Comparison of ENCODE assay signal across 8 cellular contexts in the genomic region with DNA sequence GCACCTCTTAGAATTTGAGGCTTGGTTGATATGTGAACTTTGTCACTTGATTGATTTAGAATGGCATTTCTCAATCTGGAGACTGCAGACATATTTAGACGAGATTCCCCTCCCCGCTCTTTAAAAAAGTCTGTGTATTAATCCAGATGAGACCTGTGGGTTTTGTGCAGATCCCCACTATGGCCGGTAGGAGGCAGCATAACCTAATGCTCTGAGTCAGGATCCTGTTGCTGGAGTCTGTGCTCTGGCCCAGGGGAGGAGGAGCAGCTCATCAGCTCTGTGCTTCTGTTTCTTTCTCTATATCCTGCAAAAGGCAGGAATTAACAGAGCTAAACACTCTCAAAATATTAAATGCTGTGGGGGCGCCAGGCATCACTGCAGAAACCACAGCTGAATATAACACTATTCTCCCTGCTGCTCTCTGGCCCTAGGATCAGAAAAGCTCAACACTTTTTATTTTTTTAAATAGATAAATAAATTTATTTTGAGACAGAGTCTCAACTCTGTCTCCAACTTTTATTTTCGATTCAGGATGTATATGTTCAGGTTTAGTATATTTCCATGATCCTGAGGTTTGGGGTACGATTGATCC. TPM values are rescaled to one million over a fixed set of nuclear protein-coding genes. Genes with fewer than 3 reads are reported as not detected.
DNase-seq lines count a peak whose midpoint lies in the region; ATAC-seq and TF ChIP-seq lines count a peak whose summit lies in the region.

No MANE protein-coding gene starts in this region.

- H3K36me3 Mint-ChIP-seq in activated T-cell treated with anti-CD3 and anti-CD28 coated beads, Interleukin-2, amount 50 U/mL, for 72 hours (ENCODE audit: insufficient read depth in 2 of 2): no peaks in the 10 kb centered on the region

- H3K4me1 Mint-ChIP-seq in activated T-cell treated with anti-CD3 and anti-CD28 coated beads, Interleukin-2, amount 50 U/mL, for 72 hours (ENCODE audit: low read depth): no peaks in the 10 kb centered on the region

- no peaks in the 10 kb centered on the region for H3K4me1 ChIP-seq in Peyer's patch
- H3K4me1 ChIP-seq in neutrophil (ENCODE audit: control insufficient read depth in 1 of 2, insufficient read depth in 1 of 2, low read depth in 1 of 2, low read length in 1 of 2): no peaks in the 10 kb centered on the region

- H3K9me3 Mint-ChIP-seq in activated T-cell treated with anti-CD3 and anti-CD28 coated beads, Interleukin-2, amount 50 U/mL, for 72 hours: no peaks in the 10 kb centered on the region

- no peak overlapping the region for H3K4me3 Mint-ChIP-seq in activated T-cell treated with anti-CD3 and anti-CD28 coated beads, Interleukin-2, amount 50 U/mL, for 72 hours

- TF ChIP-seq POLR2A in Peyer's patch (IDR thresholded peaks at IDR 0.05): no peak

- H3K36me3 ChIP-seq in Peyer's patch: no peaks in the 10 kb centered on the region
- H3K36me3 ChIP-seq in neutrophil: no peaks in the 10 kb centered on the region

- ATAC-seq in GM21381 (IDR thresholded peaks at IDR 0.05; ENCODE audit: unreplicated experiment): peak; percentile 78
- peak; percentile 91 to 93 for ATAC-seq in activated T-cell treated with anti-CD3 and anti-CD28 coated beads, Interleukin-2, amount 50 U/mL, for 72 hours (replicated peaks in 1 of 2)

- TF ChIP-seq CTCF in Peyer's patch (IDR thresholded peaks at IDR 0.05): peak; percentile 31 to 96 (median 93)
- peak; percentile 98 for TF ChIP-seq CTCF in fibroblast of the aortic adventitia (IDR thresholded peaks at IDR 0.05; ENCODE audit: insufficient read depth, low read length)
- peak; percentile 73 for TF ChIP-seq CTCF in neutrophil (IDR thresholded peaks at IDR 0.05)

- no peaks in the 10 kb centered on the region for H3K27me3 ChIP-seq in Peyer's patch
- no peaks in the 10 kb centered on the region for H3K27me3 ChIP-seq in neutrophil

- H3K27ac Mint-ChIP-seq in activated T-cell treated with anti-CD3 and anti-CD28 coated beads, Interleukin-2, amount 50 U/mL, for 72 hours: no peak overlapping the region

- peak; percentile 80 for DNase-seq in Caki2 (ENCODE audit: low read depth)
- DNase-seq in Kasumi-1 (lab: John Stamatoyannopoulos, UW): peak; percentile 90 to 95
- DNase-seq in Peyer's patch: peak; percentile 33 to 84 (median 69)
- DNase-seq in activated T-cell treated with anti-CD3 and anti-CD28 coated beads, Interleukin-2, amount 50 U/mL, for 72 hours: peak; percentile 57 to 72
- DNase-seq in fibroblast of the aortic adventitia (ENCODE audit: low read depth): peak; percentile 85
- peak; percentile 81 for DNase-seq in ureter (ENCODE audit: low spot score)

- H3K27ac ChIP-seq in Peyer's patch (no peak overlapping the region), neutrophil (no peak overlapping the region)

- no peaks in the 10 kb centered on the region for H3K27me3 Mint-ChIP-seq in activated T-cell treated with anti-CD3 and anti-CD28 coated beads, Interleukin-2, amount 50 U/mL, for 72 hours (ENCODE audit: low read depth)

- in situ Hi-C loops in Caki2 (cut with HindIII; ENCODE audit: low pct_unique_long_range_greater_than_20kb, low sequenced_read_pairs): no loop called here

- H3K9me3 ChIP-seq in Peyer's patch (no peaks in the 10 kb centered on the region), neutrophil (no peaks in the 10 kb centered on the region)

- H3K4me3 ChIP-seq in Peyer's patch (no peak overlapping the region), fibroblast of the aortic adventitia (ENCODE audit: low read depth, low read length) (no peak overlapping the region), neutrophil (ENCODE audit: low read depth in 1 of 2, low read length in 1 of 2) (no peak overlapping the region)

RNA-seq across cellular contexts. Expression of gene SEPHS1, which starts 23.9 kb away (rescaled TPM):
- total RNA-seq in Caki2 (2014; rRNA removed; shearing (Covaris generic); ENCODE audit: low replicate concordance): 88.9 and 121 TPM in 2 replicates
- total RNA-seq in Peyer's patch (10 to 100 TPM; 24.3 to 34.9 (median 32.0) TPM), fibroblast of the aortic adventitia (ENCODE audit: low replicate concordance) (9.8 and 35.2 TPM in 2 replicates), ureter (44.7 TPM)
- 10 to 100 TPM; 44.7 to 48.8 TPM for total RNA-seq in activated T-cell treated with anti-CD3 and anti-CD28 coated beads, Interleukin-2, amount 50 U/mL, for 72 hours
